Comparison of ENCODE assay signal across 16 cellular contexts in the genomic region with DNA sequence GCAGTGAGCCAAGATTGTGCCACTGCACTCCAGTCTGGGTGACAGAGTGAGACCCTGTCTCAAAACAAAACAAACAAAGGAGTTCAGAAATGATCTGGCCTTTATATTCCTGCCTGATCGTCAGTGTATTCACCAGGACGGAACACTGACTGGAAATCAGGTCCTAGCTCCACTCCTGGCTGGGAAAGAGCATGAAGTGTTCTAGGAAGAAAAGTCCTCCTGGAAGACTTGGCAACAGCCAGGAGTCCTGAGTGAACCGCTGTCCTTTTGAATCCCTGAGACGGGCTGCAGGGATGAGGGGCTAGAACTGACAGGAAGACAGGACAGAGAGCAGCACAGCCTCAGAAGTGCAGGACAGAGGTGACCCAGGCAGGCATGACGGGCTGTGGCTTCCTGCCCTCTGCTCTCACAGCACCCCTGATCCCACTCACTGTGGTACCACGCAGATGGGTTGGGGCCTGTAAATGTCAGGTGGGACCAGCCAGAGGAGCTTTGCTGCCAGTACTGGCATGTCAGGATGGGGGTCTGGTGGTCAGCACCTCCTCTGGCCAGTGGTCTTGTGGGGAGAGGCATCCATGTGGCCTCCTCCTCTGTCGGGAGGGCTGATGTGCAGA.
"Had no signal": no experiment of that assay in that cellular context is flagged by ENCODE, and none has a peak within 500 bp of the region (broad histone marks: within the 10 kb centered on the region; RNA-seq: fewer than 3 reads in every experiment).

No MANE protein-coding gene starts in this region.

- ATAC-seq: lower lobe of right lung, T-helper 17 cell had no signal

- DNase-seq: activated B cell treated with CpG ODN at 0.5 μM for 24 hours; activated CD4-positive, alpha-beta T cell treated with anti-CD3 and anti-CD28 coated beads, Interleukin-2, amount 10 ng/mL, durations not matched to agents 24 days and 14 days; activated CD8-positive, alpha-beta memory T cell treated with anti-CD3 and anti-CD28 coated beads for 24 hours; activated naive CD4-positive, alpha-beta T cell treated with anti-CD3 and anti-CD28 coated beads, Interleukin-2, amount 10 ng/mL, durations not matched to agents 7 days and 5 days; effector CD8-positive, alpha-beta T cell; foreskin melanocyte; immature natural killer cell; lower lobe of right lung; pancreas; T-helper 17 cell; thyroid gland had no signal

- H3K9me3 Mint-ChIP-seq: activated B cell treated with CpG ODN at 0.5 μM for 24 hours; activated CD4-positive, alpha-beta T cell treated with anti-CD3 and anti-CD28 coated beads, Interleukin-2, amount 10 ng/mL, durations not matched to agents 24 days and 14 days; activated naive CD4-positive, alpha-beta T cell treated with anti-CD3 and anti-CD28 coated beads, Interleukin-2, amount 10 ng/mL, durations not matched to agents 7 days and 5 days; central memory CD8-positive, alpha-beta T cell; immature natural killer cell; mesothelial cell of epicardium had no signal

- H3K27me3 ChIP-seq: pancreas, thyroid gland had no signal

- H3K4me3 ChIP-seq: coronary artery, lower lobe of right lung, pancreas, thyroid gland had no signal

- H3K4me1 Mint-ChIP-seq: activated CD4-positive, alpha-beta T cell treated with anti-CD3 and anti-CD28 coated beads, Interleukin-2, amount 10 ng/mL, durations not matched to agents 24 days and 14 days; activated naive CD4-positive, alpha-beta T cell treated with anti-CD3 and anti-CD28 coated beads, Interleukin-2, amount 10 ng/mL, durations not matched to agents 7 days and 5 days; central memory CD8-positive, alpha-beta T cell; immature natural killer cell; mesothelial cell of epicardium had no signal

- H3K9me3 ChIP-seq: lower lobe of right lung, pancreas, thyroid gland had no signal

- H3K27me3 Mint-ChIP-seq: activated B cell treated with CpG ODN at 0.5 μM for 24 hours; activated CD4-positive, alpha-beta T cell treated with anti-CD3 and anti-CD28 coated beads, Interleukin-2, amount 10 ng/mL, durations not matched to agents 24 days and 14 days; activated naive CD4-positive, alpha-beta T cell treated with anti-CD3 and anti-CD28 coated beads, Interleukin-2, amount 10 ng/mL, durations not matched to agents 7 days and 5 days; central memory CD8-positive, alpha-beta T cell; T-helper 17 cell had no signal

- H3K27ac ChIP-seq: coronary artery, lower lobe of right lung, pancreas, thyroid gland had no signal

- H3K4me3 Mint-ChIP-seq: activated B cell treated with CpG ODN at 0.5 μM for 24 hours; activated CD4-positive, alpha-beta T cell treated with anti-CD3 and anti-CD28 coated beads, Interleukin-2, amount 10 ng/mL, durations not matched to agents 24 days and 14 days; activated naive CD4-positive, alpha-beta T cell treated with anti-CD3 and anti-CD28 coated beads, Interleukin-2, amount 10 ng/mL, durations not matched to agents 7 days and 5 days; central memory CD8-positive, alpha-beta T cell; immature natural killer cell; mesothelial cell of epicardium; T-helper 17 cell had no signal

- H3K4me1 ChIP-seq: lower lobe of right lung, pancreas had no signal

- FAIRE-seq: pancreas, TTC549, urothelium cell line had no signal

- H3K27ac Mint-ChIP-seq: activated B cell treated with CpG ODN at 0.5 μM for 24 hours; activated CD4-positive, alpha-beta T cell treated with anti-CD3 and anti-CD28 coated beads, Interleukin-2, amount 10 ng/mL, durations not matched to agents 24 days and 14 days; activated naive CD4-positive, alpha-beta T cell treated with anti-CD3 and anti-CD28 coated beads, Interleukin-2, amount 10 ng/mL, durations not matched to agents 7 days and 5 days; mesothelial cell of epicardium had no signal
